ENCODE assay signal across 18 cellular contexts in genomic region chr21:46498335-46499050, GRCh38. TPM values are rescaled to one million over a fixed set of nuclear protein-coding genes. Genes with fewer than 3 reads are reported as not detected.
A peak's percentile ranks its signal among the peaks of the same experiment; 100 is the strongest.
DNase-seq lines count a peak whose midpoint lies in the region; ATAC-seq, FAIRE-seq and TF ChIP-seq lines count a peak whose summit lies in the region.
"Had no signal": no experiment of that assay in that cellular context is flagged by ENCODE, and none has a peak within 500 bp of the region (broad histone marks: within the 10 kb centered on the region; RNA-seq: fewer than 3 reads in every experiment).

No MANE protein-coding gene starts in this region.

- DNase-seq in G401 (ENCODE audit: low spot score) (peak; percentile 75), M059J (ENCODE audit: low read depth) (peak; percentile 80), bronchial epithelial cell (ENCODE audit: low read depth) (peak; percentile 23), neuronal stem cell (ENCODE audit: low spot score) (no peak), NCI-H1930 (lab: John Stamatoyannopoulos, UW) (no peak)
- DNase-seq: activated naive CD4-positive, alpha-beta T cell treated with Interleukin-2 at 50 U/mL for 16 hours; BE2C; body of pancreas; esophagus squamous epithelium; heart right ventricle; kidney glomerular epithelial cell; NCI-H82; RPMI8226; sigmoid colon had no signal

- H2BK120ac ChIP-seq in neuronal stem cell (ENCODE audit: low read depth, low read length) = no peak overlapping the region

- H3K14ac ChIP-seq in neuronal stem cell (ENCODE audit: low read length) = no peak overlapping the region

- no CpG with 5 or more reads among the region's 26 CpGs for WGBS in neuronal stem cell (ENCODE audit: extremely low coverage in 2 of 2, insufficient read length in 2 of 2, insufficient replicate concordance in 1 of 2), 2 donors

- H2BK5ac ChIP-seq in neuronal stem cell (ENCODE audit: low read length) = no peak overlapping the region

- H3K23ac ChIP-seq in neuronal stem cell (ENCODE audit: low read depth, low read length, poor library complexity) = peak overlapping the region; percentile 13

- no peaks in the 10 kb centered on the region for H3K79me1 ChIP-seq in neuronal stem cell (ENCODE audit: low read depth, low read length)

- no peaks in the 10 kb centered on the region for H3K4me1 ChIP-seq in neuronal stem cell (ENCODE audit: control insufficient read depth in 2 of 2, insufficient read depth in 1 of 2, low read depth in 1 of 2, low read length in 2 of 2)
- H3K4me1 ChIP-seq: BE2C, body of pancreas, HAP-1, sigmoid colon had no signal

- H3K9ac ChIP-seq in neuronal stem cell (ENCODE audit: low read depth, low read length, poor library complexity) = no peak overlapping the region

- no peak overlapping the region for H2AK5ac ChIP-seq in neuronal stem cell (ENCODE audit: low read depth, low read length)

- peaks cover 0 to 3% of the 10 kb centered on the region in 2 donors for H3K9me3 ChIP-seq in neuronal stem cell (replicated peaks in 1 of 2; ENCODE audit: control insufficient read depth in 2 of 2, insufficient read depth in 1 of 2, low read depth in 1 of 2, low read length in 2 of 2)
- H3K9me3 ChIP-seq: BE2C, body of pancreas, esophagus squamous epithelium, HAP-1, heart right ventricle, sigmoid colon had no signal

- no peak overlapping the region for H2BK12ac ChIP-seq in neuronal stem cell (ENCODE audit: low read length)

- no peak for FAIRE-seq in bronchial epithelial cell (lab: Jason Lieb, UNC)

- H3K18ac ChIP-seq in neuronal stem cell (ENCODE audit: low read length) = peak overlapping the region; percentile 30

- no peak overlapping the region for H3K4me2 ChIP-seq in neuronal stem cell (ENCODE audit: insufficient read depth, low read length, poor library complexity, severe bottlenecking)

- H3K27me3 ChIP-seq in bronchial epithelial cell (ENCODE audit: control insufficient read depth, insufficient read depth, low read length) (no peaks in the 10 kb centered on the region), neuronal stem cell (ENCODE audit: control insufficient read depth in 3 of 3, insufficient read depth in 3 of 3, low read depth in 1 of 3, low read length in 3 of 3) (no peaks in the 10 kb centered on the region)
- H3K27me3 ChIP-seq: BE2C, body of pancreas, dorsolateral prefrontal cortex, esophagus squamous epithelium, heart right ventricle, sigmoid colon had no signal

- no peak for ATAC-seq in GM19397 (IDR thresholded peaks at IDR 0.05; ENCODE audit: unreplicated experiment)
- ATAC-seq in GM21360 (IDR thresholded peaks at IDR 0.05; ENCODE audit: unreplicated experiment) = no peak
- ATAC-seq: body of pancreas had no signal

- no peak overlapping the region for H3K4ac ChIP-seq in neuronal stem cell (ENCODE audit: low read length)

- H3K36me3 ChIP-seq in bronchial epithelial cell (ENCODE audit: control insufficient read depth, insufficient read depth, low read length) (peaks cover 15% of the 10 kb centered on the region), neuronal stem cell (replicated peaks in 1 of 2; ENCODE audit: control insufficient read depth in 2 of 2, insufficient read depth in 2 of 2, low read length in 2 of 2) (peaks cover 20 to 96% of the 10 kb centered on the region in 2 donors)

- no peak overlapping the region for H3K27ac ChIP-seq in neuronal stem cell (replicated peaks; ENCODE audit: low read length)
- H3K27ac ChIP-seq: body of pancreas, dorsolateral prefrontal cortex, esophagus squamous epithelium, heart right ventricle, sigmoid colon had no signal

- in situ Hi-C loops in G401 (cut with HindIII; ENCODE audit: low sequenced_read_pairs) = no loop called here

- no peak overlapping the region for H4K8ac ChIP-seq in neuronal stem cell (ENCODE audit: low read depth, low read length)

- H3K4me3 ChIP-seq in bronchial epithelial cell (ENCODE audit: low read depth, low read length) (no peak overlapping the region), neuronal stem cell (ENCODE audit: low read length in 2 of 2) (no peak overlapping the region)
- H3K4me3 ChIP-seq: body of pancreas, dorsolateral prefrontal cortex, esophagus squamous epithelium, HAP-1, heart right ventricle, sigmoid colon had no signal

- H2BK15ac ChIP-seq in neuronal stem cell (ENCODE audit: low read length) = no peak overlapping the region

- no peak overlapping the region for H4K91ac ChIP-seq in neuronal stem cell (ENCODE audit: low read depth, low read length, poor library complexity)

- TF ChIP-seq CTCF in bronchial epithelial cell (IDR thresholded peaks at IDR 0.05; ENCODE audit: insufficient read depth, low read length, severe bottlenecking) = no peak

- no peak overlapping the region for H2AFZ ChIP-seq in neuronal stem cell (ENCODE audit: low read length)

RNA-seq across cellular contexts. Expression of gene DIP2A, which starts 39.8 kb away (rescaled TPM):
- total RNA-seq in G401 (2014; rRNA removed; shearing (Covaris generic)) = 23.2 and 32.4 TPM in 2 replicates
- total RNA-seq in M059J (2014; rRNA removed; shearing (Covaris generic)) = 9.3 and 20.6 TPM in 2 replicates
- total RNA-seq in bronchial epithelial cell = 28.2 and 35.5 TPM in 2 replicates
- polyA plus RNA-seq in neuronal stem cell (2013, experiment 1 of 2) = 24.0 TPM
- 24.5 TPM for polyA plus RNA-seq in neuronal stem cell (2013, experiment 2 of 2)

Comparison
In these comparisons a context has a peak if more than half of its experiments do, and no peak if none do; other contexts are left out.
1. DNase-seq: peak in G401 (single experiment), M059J (single experiment) and bronchial epithelial cell (single experiment); none in neuronal stem cell (single experiment) and NCI-H1930 (0 of 2).